ENCODE assay signal across 19 cellular contexts in the genomic region with DNA sequence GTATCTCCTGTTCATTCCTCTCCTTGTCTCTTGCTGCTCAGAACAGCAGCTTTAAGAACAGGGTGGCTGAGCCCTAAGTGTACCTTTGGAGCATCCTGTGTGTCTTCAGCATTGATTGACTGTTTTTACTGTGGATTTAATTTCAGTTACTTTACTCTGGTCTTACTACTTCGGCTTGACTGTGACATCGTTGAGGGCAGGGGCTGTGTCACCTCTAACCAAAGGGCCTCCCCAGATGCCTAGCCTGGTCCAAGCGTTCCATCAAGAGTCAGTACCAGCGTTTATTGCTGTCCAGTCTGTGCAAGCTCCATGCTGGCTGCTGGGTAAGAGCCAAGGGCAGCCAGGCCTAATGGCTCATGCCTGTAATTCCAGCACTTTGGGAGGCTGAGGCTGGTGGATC. TPM values are rescaled to one million over a fixed set of nuclear protein-coding genes. Genes with fewer than 3 reads are reported as not detected.
DNase-seq lines count a peak whose midpoint lies in the region; ATAC-seq and TF ChIP-seq lines count a peak whose summit lies in the region.
"Had no signal": no experiment of that assay in that cellular context is flagged by ENCODE, and none has a peak within 500 bp of the region (broad histone marks: within the 10 kb centered on the region; RNA-seq: fewer than 3 reads in every experiment).

No MANE protein-coding gene starts in this region.

- peaks cover 23% of the 10 kb centered on the region for H3K36me3 Mint-ChIP-seq in activated naive CD4-positive, alpha-beta T cell treated with anti-CD3 and anti-CD28 coated beads for 36 hours (ENCODE audit: low read depth)
- H3K36me3 Mint-ChIP-seq in T-helper 17 cell (ENCODE audit: low read depth): peaks cover 7% of the 10 kb centered on the region
- peaks cover 2% of the 10 kb centered on the region for H3K36me3 Mint-ChIP-seq in chondrocyte (ENCODE audit: low read depth)

- H3K4me1 ChIP-seq in BE2C: no peaks in the 10 kb centered on the region

- H3K4me3 Mint-ChIP-seq in activated naive CD4-positive, alpha-beta T cell treated with anti-CD3 and anti-CD28 coated beads for 36 hours: no peak overlapping the region
- H3K4me3 Mint-ChIP-seq in T-helper 17 cell: peak overlapping the region; percentile 75
- no peak overlapping the region for H3K4me3 Mint-ChIP-seq in chondrocyte (ENCODE audit: unreplicated experiment)
- peak overlapping the region; percentile 52 to 59 for H3K4me3 Mint-ChIP-seq in stimulated activated naive CD8-positive, alpha-beta T cell treated with anti-CD3 and anti-CD28 coated beads, Interleukin-15, amount 100 ng/mL, for 72 hours

- no peak overlapping the region for H3K4me3 ChIP-seq in BE2C (ENCODE audit: low read depth, low read length)
- H3K4me3 ChIP-seq: adrenal gland, gastroesophageal sphincter, HAP-1, lung, tibial artery had no signal

- H3K27me3 Mint-ChIP-seq in activated naive CD4-positive, alpha-beta T cell treated with anti-CD3 and anti-CD28 coated beads for 36 hours (ENCODE audit: low read depth): no peaks in the 10 kb centered on the region
- H3K27me3 Mint-ChIP-seq in T-helper 17 cell (no peaks in the 10 kb centered on the region), chondrocyte (ENCODE audit: low read depth) (no peaks in the 10 kb centered on the region)
- H3K27me3 Mint-ChIP-seq in stimulated activated naive CD8-positive, alpha-beta T cell treated with anti-CD3 and anti-CD28 coated beads, Interleukin-15, amount 100 ng/mL, for 72 hours: no peaks in the 10 kb centered on the region

- H3K4me1 Mint-ChIP-seq in activated naive CD4-positive, alpha-beta T cell treated with anti-CD3 and anti-CD28 coated beads for 36 hours (ENCODE audit: low read depth): peaks cover 81% of the 10 kb centered on the region
- H3K4me1 Mint-ChIP-seq in T-helper 17 cell (peaks cover 53% of the 10 kb centered on the region), chondrocyte (ENCODE audit: low read depth) (peaks cover 22% of the 10 kb centered on the region)
- peaks cover 87% of the 10 kb centered on the region for H3K4me1 Mint-ChIP-seq in stimulated activated naive CD8-positive, alpha-beta T cell treated with anti-CD3 and anti-CD28 coated beads, Interleukin-15, amount 100 ng/mL, for 72 hours

- no peak for DNase-seq in activated naive CD4-positive, alpha-beta T cell treated with anti-CD3 and anti-CD28 coated beads for 36 hours
- DNase-seq in activated naive CD4-positive, alpha-beta T cell (lab: John Stamatoyannopoulos, UW): no peak
- DNase-seq in T-helper 17 cell (no peak), chondrocyte (ENCODE audit: low spot score) (peak; percentile 74), BE2C (no peak)
- DNase-seq in stimulated activated naive CD8-positive, alpha-beta T cell treated with anti-CD3 and anti-CD28 coated beads, Interleukin-15, amount 100 ng/mL, for 72 hours: no peak
- DNase-seq: DMS153; NCI-H2171 treated with DMSO at 0.1 percent for 48 hours; right cardiac atrium; Right ventricle myocardium superior; stimulated activated CD4-positive, alpha-beta T cell treated with anti-CD3 and anti-CD28 coated beads, Interleukin-2, amount 100 ng/mL, for 24 hours; T1000 had no signal

- intact Hi-C loops in activated naive CD4-positive, alpha-beta T cell treated with anti-CD3 and anti-CD28 coated beads for 36 hours (cut with micrococcal nuclease): no loop called here

- H3K9me3 Mint-ChIP-seq in activated naive CD4-positive, alpha-beta T cell treated with anti-CD3 and anti-CD28 coated beads for 36 hours: no peaks in the 10 kb centered on the region
- H3K9me3 Mint-ChIP-seq in chondrocyte (ENCODE audit: low read depth): no peaks in the 10 kb centered on the region
- no peaks in the 10 kb centered on the region for H3K9me3 Mint-ChIP-seq in stimulated activated naive CD8-positive, alpha-beta T cell treated with anti-CD3 and anti-CD28 coated beads, Interleukin-15, amount 100 ng/mL, for 72 hours

- H3K9me3 ChIP-seq in T-helper 17 cell (ENCODE audit: control insufficient read depth, low read length, poor library complexity, severe bottlenecking) (no peaks in the 10 kb centered on the region), BE2C (no peaks in the 10 kb centered on the region)
- H3K9me3 ChIP-seq: adrenal gland, gastroesophageal sphincter, HAP-1, tibial artery had no signal

- ATAC-seq in T-helper 17 cell (no peak), GM19397 (IDR thresholded peaks at IDR 0.05; ENCODE audit: unreplicated experiment) (no peak), GM18517 (IDR thresholded peaks at IDR 0.05; ENCODE audit: unreplicated experiment) (no peak)
- no peak for ATAC-seq in stimulated activated naive CD8-positive, alpha-beta T cell treated with anti-CD3 and anti-CD28 coated beads, Interleukin-15, amount 100 ng/mL, for 72 hours
- ATAC-seq: gastroesophageal sphincter, right cardiac atrium had no signal

- CTCF ChIA-PET in activated naive CD4-positive, alpha-beta T cell treated with anti-CD3 and anti-CD28 coated beads for 36 hours (lab: Charles Lee): interaction anchor here (1.0 to 2.4 kb wide), 3 partner anchors 11 to 59 kb away, joined by 4 to 11 read pairs (median 4); no protein-coding TSS in a partner anchor

- H3K36me3 ChIP-seq in BE2C: peaks cover 4% of the 10 kb centered on the region; the same call in 1 of the 2 replicates
- H3K36me3 ChIP-seq: adrenal gland, HAP-1 had no signal

- H3K27me3 ChIP-seq in BE2C: no peaks in the 10 kb centered on the region
- H3K27me3 ChIP-seq: adrenal gland, gastroesophageal sphincter, tibial artery had no signal

- TF ChIP-seq CTCF in chondrocyte (IDR thresholded peaks at IDR 0.05) (no peak), BE2C (IDR thresholded peaks at IDR 0.05; ENCODE audit: low read depth, low read length) (no peak)

- H3K27ac Mint-ChIP-seq in activated naive CD4-positive, alpha-beta T cell treated with anti-CD3 and anti-CD28 coated beads for 36 hours: peak overlapping the region; percentile 84
- H3K27ac Mint-ChIP-seq in T-helper 17 cell (peak overlapping the region; percentile 86), chondrocyte (ENCODE audit: unreplicated experiment) (no peak overlapping the region)
- peak overlapping the region; percentile 30 to 34 for H3K27ac Mint-ChIP-seq in stimulated activated naive CD8-positive, alpha-beta T cell treated with anti-CD3 and anti-CD28 coated beads, Interleukin-15, amount 100 ng/mL, for 72 hours

RNA-seq across cellular contexts. Expression of a gene that starts 32.4 kb away (rescaled TPM):
- total RNA-seq in activated naive CD4-positive, alpha-beta T cell treated with anti-CD3 and anti-CD28 coated beads for 36 hours: 10 to 100 TPM; 87.9 to 88.3 TPM
- total RNA-seq in T-helper 17 cell: 10 to 100 TPM; 77.4 to 83.0 TPM
- total RNA-seq in chondrocyte: 43.7 to 53.7 TPM (median 47.8 TPM) in 3 replicates
- 42.7 TPM for polyA plus RNA-seq in BE2C (2012; ENCODE audit: insufficient read depth, insufficient read length, low read depth)

RNA-seq across cellular contexts. Expression of a gene that starts 53.6 kb away (rescaled TPM):
- total RNA-seq in activated naive CD4-positive, alpha-beta T cell treated with anti-CD3 and anti-CD28 coated beads for 36 hours: 100 to 1,000 TPM; 391 to 406 TPM
- 100 to 1,000 TPM; 245 to 291 TPM for total RNA-seq in T-helper 17 cell
- 0.05 to 0.36 TPM in 2 of 3 replicates, not detected in the other for total RNA-seq in chondrocyte
- polyA plus RNA-seq in BE2C (2012; ENCODE audit: insufficient read depth, insufficient read length, low read depth): not detected

RNA-seq across cellular contexts. Expression of a gene that starts 56.3 kb away (rescaled TPM):
- total RNA-seq in activated naive CD4-positive, alpha-beta T cell treated with anti-CD3 and anti-CD28 coated beads for 36 hours: under 1 TPM; 0.05 TPM
- total RNA-seq in T-helper 17 cell (under 1 TPM; 0.15 to 0.47 TPM), chondrocyte (12.4 to 21.9 TPM (median 19.0 TPM) in 3 replicates)
- polyA plus RNA-seq in BE2C (2012; ENCODE audit: insufficient read depth, insufficient read length, low read depth): 21.8 TPM

Comparison
In these comparisons a context has a peak if more than half of its experiments do, and no peak if none do; other contexts are left out.
1. H3K4me3 Mint-ChIP-seq: peak in T-helper 17 cell (single experiment) and stimulated activated naive CD8-positive, alpha-beta T cell treated with anti-CD3 and anti-CD28 coated beads, Interleukin-15, amount 100 ng/mL, for 72 hours (2 of 2); none in activated naive CD4-positive, alpha-beta T cell treated with anti-CD3 and anti-CD28 coated beads for 36 hours (single experiment) and chondrocyte (single experiment).
2. RNA of a gene that starts 53.6 kb away (total RNA-seq): 391 to 406 TPM in activated naive CD4-positive, alpha-beta T cell treated with anti-CD3 and anti-CD28 coated beads for 36 hours and 245 to 291 TPM in T-helper 17 cell; 0.05 to 0.36 TPM in chondrocyte; every median in the first group is over 100 times any median in the second.